ENCODE assay signal across 14 cellular contexts in genomic region chr10:5090551-5090950, GRCh38. TPM values are rescaled to one million over a fixed set of nuclear protein-coding genes. Genes with fewer than 3 reads are reported as not detected.
"Had no signal": no experiment of that assay in that cellular context is flagged by ENCODE, and none has a peak within 500 bp of the region (broad histone marks: within the 10 kb centered on the region; RNA-seq: fewer than 3 reads in every experiment).

No MANE protein-coding gene starts in this region.

- H3K27me3 ChIP-seq: gastrocnemius medialis, heart left ventricle, ovary, thyroid gland had no signal

- H3K27ac ChIP-seq: coronary artery, gastrocnemius medialis, heart left ventricle, ovary, thyroid gland had no signal

- H3K9me3 ChIP-seq: gastrocnemius medialis, ovary, thyroid gland had no signal

- DNase-seq: activated CD4-positive, alpha-beta T cell treated with anti-CD3 and anti-CD28 coated beads, Interleukin-2, amount 50 U/mL, for 1 hour; activated naive CD4-positive, alpha-beta T cell treated with anti-CD3 and anti-CD28 coated beads for 36 hours; activated T-cell treated with anti-CD3 and anti-CD28 coated beads for 4 hours; caudate nucleus; gastrocnemius medialis; heart left ventricle; midbrain; ovary; thyroid gland had no signal

- ATAC-seq: activated CD4-positive, CD25-positive, alpha-beta regulatory T cell treated with anti-CD3 and anti-CD28 coated beads, Interleukin-2, amount 50 U/mL, for 24 hours; gastrocnemius medialis; heart left ventricle; sciatic nerve; stimulated activated memory B cell treated with anti-CD40 and anti-IgM and Interleukin-4, amounts not matched to agents 10 μg/mL and 1 μg/mL and 100 μg/mL, for 72 hours had no signal

- H3K4me3 ChIP-seq: coronary artery, gastrocnemius medialis, heart left ventricle, ovary, thyroid gland had no signal

- H3K36me3 ChIP-seq: gastrocnemius medialis, heart left ventricle, ovary, thyroid gland had no signal

- H3K4me1 ChIP-seq: thyroid gland had no signal

RNA-seq across cellular contexts. Expression of gene AKR1C3, which starts 3.7 kb away (rescaled TPM):
- total RNA-seq: activated CD8-positive, alpha-beta memory T cell treated with anti-CD3 and anti-CD28 coated beads for 36 hours had no signal
